In the genomic region with DNA sequence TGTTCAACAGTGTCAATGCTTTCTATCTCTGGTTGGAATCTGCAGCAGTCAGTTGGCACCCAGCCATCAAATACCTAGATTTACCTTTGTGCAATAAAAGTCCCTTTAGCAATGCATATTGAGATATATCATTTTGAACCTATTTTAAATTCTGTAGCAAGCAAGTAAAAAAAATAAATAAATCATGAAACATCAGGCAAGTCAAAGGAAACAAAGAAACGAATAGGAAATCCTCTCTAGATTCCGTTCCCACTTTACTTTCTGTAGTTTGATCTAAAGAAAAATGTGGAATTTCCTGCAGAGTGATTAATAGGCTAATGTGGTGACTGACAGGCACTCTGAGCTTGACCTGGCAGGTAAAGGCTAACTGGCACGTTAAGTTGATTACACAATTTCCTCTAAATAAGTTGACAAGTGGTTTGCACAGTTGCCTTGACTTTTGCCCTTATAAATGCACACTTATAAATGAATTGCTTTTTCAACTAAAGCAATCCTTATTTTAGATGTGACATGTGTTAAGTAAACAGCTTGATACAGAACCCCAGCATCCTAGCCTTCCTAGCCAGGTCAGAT, we compare ENCODE assay signal across 1 cellular context.
TF ChIP-seq lines count a peak whose summit lies in the region.

No MANE protein-coding gene starts in this region.

TF ChIP-seq in HCT116, 20 proteins besides CTCF, POLR2A, EP300 and RAD21 (continued from another document):
- TF ChIP-seq, protein P1, sequence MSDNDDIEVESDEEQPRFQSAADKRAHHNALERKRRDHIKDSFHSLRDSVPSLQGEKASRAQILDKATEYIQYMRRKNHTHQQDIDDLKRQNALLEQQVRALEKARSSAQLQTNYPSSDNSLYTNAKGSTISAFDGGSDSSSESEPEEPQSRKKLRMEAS (IDR thresholded peaks at IDR 0.05), result no peak; the same call in 1 of the 2 replicates
- TF ChIP-seq, protein P2, sequence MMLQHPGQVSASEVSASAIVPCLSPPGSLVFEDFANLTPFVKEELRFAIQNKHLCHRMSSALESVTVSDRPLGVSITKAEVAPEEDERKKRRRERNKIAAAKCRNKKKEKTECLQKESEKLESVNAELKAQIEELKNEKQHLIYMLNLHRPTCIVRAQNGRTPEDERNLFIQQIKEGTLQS (IDR thresholded peaks at IDR 0.05), result no peak
- TF ChIP-seq SRF (IDR thresholded peaks at IDR 0.05; ENCODE audit: low read depth) (peak; percentile 41; the same call in 1 of the 2 replicates), SP1 (IDR thresholded peaks at IDR 0.05; ENCODE audit: low read depth) (peak; percentile 53; the same call in 1 of the 2 replicates), SIN3A (IDR thresholded peaks at IDR 0.05; ENCODE audit: low read depth) (no peak), EZH2phosphoT487 (IDR thresholded peaks at IDR 0.05; ENCODE audit: borderline replicate concordance) (no peak), ELF1 (IDR thresholded peaks at IDR 0.05; ENCODE audit: borderline replicate concordance, low read depth) (no peak), YY1 (IDR thresholded peaks at IDR 0.05; ENCODE audit: extremely low read depth, insufficient replicate concordance, low read depth, low read length) (no peak), EZH2 (IDR thresholded peaks at IDR 0.05) (no peak), ZNF274 (IDR thresholded peaks at IDR 0.05; ENCODE audit: low read depth, low read length) (no peak)
